Comparison of ENCODE assay signal across 24 cellular contexts in the genomic region with DNA sequence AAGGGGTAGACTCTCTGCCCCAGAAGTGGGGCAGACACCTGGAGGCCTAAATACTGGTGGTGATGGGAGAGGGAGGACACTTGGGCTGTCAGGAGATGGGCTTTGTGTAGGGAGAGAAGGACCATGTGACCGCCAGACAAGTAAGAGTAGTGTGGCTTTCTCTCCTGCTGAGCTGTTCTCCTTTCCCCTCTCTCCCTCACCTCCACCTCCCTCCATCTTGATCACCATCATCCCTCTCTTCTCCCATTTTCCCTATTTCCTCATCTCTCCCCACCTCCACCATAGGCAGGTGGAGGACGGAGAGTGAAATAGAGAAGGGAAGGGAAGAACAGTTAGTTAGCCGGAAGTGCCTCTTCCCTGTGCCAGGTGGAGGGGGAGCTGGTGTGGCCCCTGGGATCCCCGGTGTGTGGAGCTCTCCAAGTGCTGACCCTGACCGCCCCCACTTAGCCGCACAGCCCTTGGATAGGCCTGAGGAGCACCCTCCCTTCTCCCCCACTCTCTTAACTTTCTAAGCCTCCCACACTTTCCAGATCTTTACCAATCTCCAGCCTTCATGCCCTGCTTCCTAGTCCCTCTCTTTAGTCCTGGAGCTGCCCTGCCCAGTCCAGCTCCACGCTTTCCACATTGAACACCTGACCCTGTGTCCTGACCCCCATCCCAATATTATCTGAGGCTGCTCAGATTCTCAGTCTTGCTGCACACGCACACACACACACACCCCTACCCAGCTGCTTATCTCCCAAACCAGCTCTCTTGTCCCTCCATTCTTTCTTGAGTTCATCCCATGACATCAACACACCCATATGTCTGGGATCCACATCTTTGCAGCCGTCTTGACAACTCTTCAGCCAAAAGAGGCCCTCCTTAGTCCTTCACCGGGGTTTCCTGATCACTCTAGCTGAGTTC. TPM values are rescaled to one million over a fixed set of nuclear protein-coding genes. Genes with fewer than 3 reads are reported as not detected.
DNase-seq lines count a peak whose midpoint lies in the region; ATAC-seq, FAIRE-seq and TF ChIP-seq lines count a peak whose summit lies in the region.
"Had no signal": no experiment of that assay in that cellular context is flagged by ENCODE, and none has a peak within 500 bp of the region (broad histone marks: within the 10 kb centered on the region; RNA-seq: fewer than 3 reads in every experiment).

No MANE protein-coding gene starts in this region.

- ATAC-seq in activated naive CD4-positive, alpha-beta T cell treated with anti-CD3 and anti-CD28 coated beads, Interleukin-2, amount 50 U/mL, for 72 hours: no peak
- ATAC-seq in WTC11 (no peak), GM18519 (IDR thresholded peaks at IDR 0.05; ENCODE audit: low FRiP score, unreplicated experiment) (no peak)
- ATAC-seq: activated CD8-positive, alpha-beta T cell treated with anti-CD3 and anti-CD28 coated beads for 36 hours; T-cell had no signal

- no peak for DNase-seq in activated naive CD4-positive, alpha-beta T cell treated with anti-CD3 and anti-CD28 coated beads, Interleukin-2, amount 50 U/mL, for 72 hours (ENCODE audit: low spot score in 2 of 2)
- DNase-seq in WTC11 (ENCODE audit: low spot score) (peak; percentile 40), endothelial cell of umbilical vein (ENCODE audit: low read depth, low spot score) (no peak), type B pancreatic cell (ENCODE audit: extremely low spot score, unreplicated experiment) (no peak), 8988T (no peak), kidney (no peak)
- DNase-seq: ACHN; activated CD4-positive, alpha-beta T cell treated with anti-CD3 and anti-CD28 coated beads for 1 hour; activated gamma-delta T cell treated with Interleukin-2 at 50 U/mL for 16 hours; mammary epithelial cell; NCI-H187 treated with DMSO at 0.1 percent for 48 hours; NCI-H226; ovary; Peyer's patch; SIG-M5; T-cell had no signal

- H3K9me3 ChIP-seq in endothelial cell of umbilical vein (replicated peaks; ENCODE audit: control insufficient read depth, insufficient read depth, low read length) (no peaks in the 10 kb centered on the region), kidney (ENCODE audit: control insufficient read depth in 1 of 2, low read length in 2 of 2) (no peaks in the 10 kb centered on the region)
- H3K9me3 ChIP-seq: ovary, Peyer's patch had no signal

- FAIRE-seq in endothelial cell of umbilical vein (lab: Jason Lieb, UNC): no peak
- FAIRE-seq in kidney (lab: Jason Lieb, UNC): no peak
- FAIRE-seq: bronchial epithelial cell, TTC549 had no signal

- TF ChIP-seq CTCF in WTC11 (IDR thresholded peaks at IDR 0.05) (no peak), endothelial cell of umbilical vein (IDR thresholded peaks at IDR 0.05; ENCODE audit: extremely low read depth in 1 of 2, insufficient read depth in 1 of 2, low read depth in 1 of 2, low read length in 2 of 2) (no peak), type B pancreatic cell (conservative IDR thresholded peaks at IDR 0.05) (no peak), kidney (IDR thresholded peaks at IDR 0.05; ENCODE audit: borderline replicate concordance, extremely low read depth, insufficient read depth) (no peak)

- no peak overlapping the region for H3K4me2 ChIP-seq in endothelial cell of umbilical vein (ENCODE audit: insufficient read depth, low read length)

- no peak overlapping the region for H3K4me3 Mint-ChIP-seq in activated naive CD4-positive, alpha-beta T cell treated with anti-CD3 and anti-CD28 coated beads, Interleukin-2, amount 50 U/mL, for 24 hours
- H3K4me3 Mint-ChIP-seq in WTC11 (0 out of 2 replicates have a peak overlapping the region, but pooled peaks have one; percentile 75), type B pancreatic cell (peak overlapping the region; percentile 83)
- H3K4me3 Mint-ChIP-seq: activated CD8-positive, alpha-beta T cell treated with anti-CD3 and anti-CD28 coated beads for 36 hours; dendritic cell treated with granulocyte-macrophage colony-stimulating factor and Interleukin-4, amounts not matched to agents 40 ng/mL and 50 ng/mL, for 4 days; T-cell had no signal

- H3K27ac ChIP-seq in endothelial cell of umbilical vein (ENCODE audit: insufficient read depth, low read depth, low read length): no peak overlapping the region
- H3K27ac ChIP-seq in kidney (ENCODE audit: low read depth in 2 of 2, low read length in 2 of 2): no peak overlapping the region
- H3K27ac ChIP-seq: ovary, Peyer's patch had no signal

- H2AFZ ChIP-seq in endothelial cell of umbilical vein (ENCODE audit: low read depth, low read length): no peak overlapping the region

- no peaks in the 10 kb centered on the region for H3K4me1 ChIP-seq in endothelial cell of umbilical vein (ENCODE audit: control insufficient read depth, extremely low read depth, insufficient read depth, low read length)
- H3K4me1 ChIP-seq in kidney (ENCODE audit: control insufficient read depth in 1 of 2, insufficient read depth in 1 of 2, low read depth in 1 of 2, low read length in 2 of 2): peaks cover 3 to 8% of the 10 kb centered on the region in 2 donors

- peak overlapping the region; percentile 64 for H3K27ac Mint-ChIP-seq in activated naive CD4-positive, alpha-beta T cell treated with anti-CD3 and anti-CD28 coated beads, Interleukin-2, amount 50 U/mL, for 24 hours
- H3K27ac Mint-ChIP-seq in activated naive CD4-positive, alpha-beta T cell treated with anti-CD3 and anti-CD28 coated beads, Interleukin-2, amount 50 U/mL, for 72 hours: no peak overlapping the region
- H3K27ac Mint-ChIP-seq in WTC11 (no peak overlapping the region), type B pancreatic cell (peak overlapping the region; percentile 22)
- H3K27ac Mint-ChIP-seq: activated CD8-positive, alpha-beta T cell treated with anti-CD3 and anti-CD28 coated beads for 36 hours; dendritic cell treated with granulocyte-macrophage colony-stimulating factor and Interleukin-4, amounts not matched to agents 40 ng/mL and 50 ng/mL, for 4 days; T-cell had no signal

- CTCF ChIA-PET in WTC11 (lab: Charles Lee) (interaction anchor here (0.7 to 3.9 kb wide), 18 partner anchors 9 to 374 kb away, joined by 3 to 48 read pairs (median 4); partner anchors contain the start of genes CGN and SNX27), endothelial cell of umbilical vein (lab: Charles Lee) (interaction anchor here (2.1 kb wide), 1 partner anchor 14 kb away, joined by 6 read pairs; no protein-coding TSS in a partner anchor)

- no peaks in the 10 kb centered on the region for H3K36me3 Mint-ChIP-seq in activated naive CD4-positive, alpha-beta T cell treated with anti-CD3 and anti-CD28 coated beads, Interleukin-2, amount 50 U/mL, for 24 hours
- H3K36me3 Mint-ChIP-seq in activated naive CD4-positive, alpha-beta T cell treated with anti-CD3 and anti-CD28 coated beads, Interleukin-2, amount 50 U/mL, for 72 hours: peaks cover 0 to 9% of the 10 kb centered on the region in 2 donors
- H3K36me3 Mint-ChIP-seq in WTC11: no peaks in the 10 kb centered on the region
- no peaks in the 10 kb centered on the region for H3K36me3 Mint-ChIP-seq in type B pancreatic cell
- H3K36me3 Mint-ChIP-seq: T-cell had no signal

- no peak overlapping the region for H3K9ac ChIP-seq in endothelial cell of umbilical vein (replicated peaks; ENCODE audit: extremely low read depth, insufficient read depth, low read length)
- H3K9ac ChIP-seq in kidney (ENCODE audit: low read length in 2 of 2): no peak overlapping the region

- H3K79me2 ChIP-seq in endothelial cell of umbilical vein (ENCODE audit: control insufficient read depth, insufficient read depth, low read length): no peaks in the 10 kb centered on the region

- H3K36me3 ChIP-seq in endothelial cell of umbilical vein (ENCODE audit: control insufficient read depth in 2 of 2, extremely low read depth in 1 of 2, insufficient read depth in 2 of 2, low read length in 2 of 2): no peaks in the 10 kb centered on the region
- no peaks in the 10 kb centered on the region for H3K36me3 ChIP-seq in kidney (ENCODE audit: control insufficient read depth in 1 of 2, insufficient read depth in 2 of 2, low read length in 2 of 2)
- H3K36me3 ChIP-seq: ovary, Peyer's patch had no signal

- POLR2A ChIA-PET in WTC11 (lab: Charles Lee) (interaction anchor here (0.7 to 2.1 kb wide), 2 partner anchors 14 to 204 kb away, joined by 3 to 7 read pairs; partner anchors contain the start of gene CGN), endothelial cell of umbilical vein (lab: Charles Lee) (interaction anchor here (0.6 kb wide), 1 partner anchor 258 kb away, joined by 5 read pairs; no protein-coding TSS in a partner anchor)

- no peak for TF ChIP-seq POLR2A in endothelial cell of umbilical vein (IDR thresholded peaks at IDR 0.05; ENCODE audit: low read depth, low read length)

- H3K9me3 Mint-ChIP-seq in activated naive CD4-positive, alpha-beta T cell treated with anti-CD3 and anti-CD28 coated beads, Interleukin-2, amount 50 U/mL, for 24 hours: no peaks in the 10 kb centered on the region
- H3K9me3 Mint-ChIP-seq in activated naive CD4-positive, alpha-beta T cell treated with anti-CD3 and anti-CD28 coated beads, Interleukin-2, amount 50 U/mL, for 72 hours: no peaks in the 10 kb centered on the region
- H3K9me3 Mint-ChIP-seq in WTC11: no peaks in the 10 kb centered on the region
- H3K9me3 Mint-ChIP-seq in type B pancreatic cell: no peaks in the 10 kb centered on the region
- H3K9me3 Mint-ChIP-seq: activated CD8-positive, alpha-beta T cell treated with anti-CD3 and anti-CD28 coated beads for 36 hours; dendritic cell treated with granulocyte-macrophage colony-stimulating factor and Interleukin-4, amounts not matched to agents 40 ng/mL and 50 ng/mL, for 4 days; T-cell had no signal

- no TSS peak for BruUV-seq in endothelial cell of umbilical vein (replicated peaks; lab: Mats Ljungman, UMichigan)

- dilution Hi-C loops in endothelial cell of umbilical vein (cut with MboI; ENCODE audit: extremely low pct_ligation_motif_present, low sequenced_read_pairs): no loop called here

- H3K4me3 ChIP-seq in endothelial cell of umbilical vein (replicated peaks in 1 of 3; ENCODE audit: insufficient read depth in 1 of 3, low read depth in 1 of 3, low read length in 3 of 3) (no peak overlapping the region), kidney (ENCODE audit: low read length in 2 of 2) (no peak overlapping the region)
- H3K4me3 ChIP-seq: ovary, Peyer's patch had no signal

- peaks cover 35% of the 10 kb centered on the region for H3K27me3 Mint-ChIP-seq in activated naive CD4-positive, alpha-beta T cell treated with anti-CD3 and anti-CD28 coated beads, Interleukin-2, amount 50 U/mL, for 24 hours
- H3K27me3 Mint-ChIP-seq in WTC11 (ENCODE audit: low read depth) (peaks cover 46% of the 10 kb centered on the region), type B pancreatic cell (peaks cover 62% of the 10 kb centered on the region)

- peaks cover 11% of the 10 kb centered on the region for H3K4me1 Mint-ChIP-seq in activated naive CD4-positive, alpha-beta T cell treated with anti-CD3 and anti-CD28 coated beads, Interleukin-2, amount 50 U/mL, for 24 hours
- H3K4me1 Mint-ChIP-seq in WTC11 (peaks cover 21% of the 10 kb centered on the region), type B pancreatic cell (ENCODE audit: unreplicated experiment) (peaks cover 14% of the 10 kb centered on the region)

- peaks cover 38 to 44% of the 10 kb centered on the region in 2 experiments for H3K27me3 ChIP-seq in endothelial cell of umbilical vein (ENCODE audit: control insufficient read depth in 2 of 2, insufficient read depth in 2 of 2, low read length in 2 of 2)
- H3K27me3 ChIP-seq: ovary had no signal

- no peaks in the 10 kb centered on the region for H3K9me1 ChIP-seq in endothelial cell of umbilical vein (replicated peaks; ENCODE audit: control insufficient read depth, extremely low read depth, insufficient read depth, low read length)

- no peaks in the 10 kb centered on the region for H4K20me1 ChIP-seq in endothelial cell of umbilical vein (replicated peaks; ENCODE audit: control insufficient read depth, extremely low read depth, insufficient read depth, low read length)

- intact Hi-C loops in endothelial cell of umbilical vein (cut with micrococcal nuclease) (no loop called here), kidney (cut with DNase I) (no loop called here)

RNA-seq across cellular contexts. Expression of gene CELF3, which starts 1.5 kb away (rescaled TPM):
- not detected for total RNA-seq in activated naive CD4-positive, alpha-beta T cell treated with anti-CD3 and anti-CD28 coated beads, Interleukin-2, amount 50 U/mL, for 72 hours
- total RNA-seq in WTC11 (2021) (0.34 to 0.64 TPM (median 0.42 TPM) in 3 replicates), endothelial cell of umbilical vein (not detected in 2 replicates), type B pancreatic cell (ENCODE audit: low replicate concordance) (17.9 and 19.0 TPM in 2 replicates), kidney (not detected)
- polyA plus RNA-seq in endothelial cell of umbilical vein (not detected in 2 replicates), kidney (ENCODE audit: insufficient read depth, low read depth, low replicate concordance) (0.39 TPM)
- polyA plus RNA-seq in endothelial cell of umbilical vein (2011; cell fraction: cytosol; rRNA removed): not detected in 2 replicates
- not detected in 2 replicates for polyA plus RNA-seq in endothelial cell of umbilical vein (2011; cell fraction: nucleus; rRNA removed)
- polyA plus RNA-seq in endothelial cell of umbilical vein (2012): not detected in 2 replicates
- not detected in 2 replicates for polyA minus RNA-seq in endothelial cell of umbilical vein
- polyA minus RNA-seq in endothelial cell of umbilical vein (2011; cell fraction: cytosol; rRNA and poly(A)+ RNA removed): not detected
- not detected in 2 replicates for polyA minus RNA-seq in endothelial cell of umbilical vein (2011; cell fraction: nucleus; rRNA and poly(A)+ RNA removed)
- total RNA-seq: activated CD8-positive, alpha-beta T cell treated with anti-CD3 and anti-CD28 coated beads for 36 hours; bronchial epithelial cell; mammary epithelial cell; T-cell; ureter had no signal
- polyA plus RNA-seq: BJ, mammary epithelial cell, ovary had no signal

RNA-seq across cellular contexts. Expression of gene RIIAD1, which starts 6.2 kb away (rescaled TPM):
- not detected for total RNA-seq in activated naive CD4-positive, alpha-beta T cell treated with anti-CD3 and anti-CD28 coated beads, Interleukin-2, amount 50 U/mL, for 72 hours
- total RNA-seq in WTC11 (2021) (0.92 TPM in 1 of 3 replicates, not detected in the others), endothelial cell of umbilical vein (not detected in 2 replicates), type B pancreatic cell (ENCODE audit: low replicate concordance) (3.1 and 3.6 TPM in 2 replicates), kidney (not detected)
- polyA plus RNA-seq in endothelial cell of umbilical vein (not detected in 2 replicates), kidney (ENCODE audit: insufficient read depth, low read depth, low replicate concordance) (4.0 TPM)
- polyA plus RNA-seq in endothelial cell of umbilical vein (2011; cell fraction: cytosol; rRNA removed): not detected in 2 replicates
- not detected in 2 replicates for polyA plus RNA-seq in endothelial cell of umbilical vein (2011; cell fraction: nucleus; rRNA removed)
- polyA plus RNA-seq in endothelial cell of umbilical vein (2012): not detected in 2 replicates
- polyA minus RNA-seq in endothelial cell of umbilical vein: not detected in 2 replicates
- not detected for polyA minus RNA-seq in endothelial cell of umbilical vein (2011; cell fraction: cytosol; rRNA and poly(A)+ RNA removed)
- polyA minus RNA-seq in endothelial cell of umbilical vein (2011; cell fraction: nucleus; rRNA and poly(A)+ RNA removed): not detected in 2 replicates
- total RNA-seq: activated CD8-positive, alpha-beta T cell treated with anti-CD3 and anti-CD28 coated beads for 36 hours; bronchial epithelial cell; mammary epithelial cell; Peyer's patch; T-cell; ureter had no signal
- polyA plus RNA-seq: BJ, mammary epithelial cell, ovary had no signal

RNA-seq across cellular contexts. Expression of gene MRPL9, which starts 48.2 kb away (rescaled TPM):
- 100 to 1,000 TPM; 114 to 143 TPM for total RNA-seq in activated naive CD4-positive, alpha-beta T cell treated with anti-CD3 and anti-CD28 coated beads, Interleukin-2, amount 50 U/mL, for 72 hours
- total RNA-seq in WTC11 (2021) (88.8 to 99.3 TPM (median 95.5 TPM) in 3 replicates), endothelial cell of umbilical vein (96.9 and 112 TPM in 2 replicates), type B pancreatic cell (ENCODE audit: low replicate concordance) (80.4 and 92.1 TPM in 2 replicates), kidney (65.3 TPM)
- polyA plus RNA-seq in endothelial cell of umbilical vein (71.5 and 79.1 TPM in 2 replicates), kidney (ENCODE audit: insufficient read depth, low read depth, low replicate concordance) (87.1 TPM)
- 93.1 and 114 TPM in 2 replicates for polyA plus RNA-seq in endothelial cell of umbilical vein (2011; cell fraction: cytosol; rRNA removed)
- 100 and 119 TPM in 2 replicates for polyA plus RNA-seq in endothelial cell of umbilical vein (2011; cell fraction: nucleus; rRNA removed)
- 86.1 and 122 TPM in 2 replicates for polyA plus RNA-seq in endothelial cell of umbilical vein (2012)
- 59.6 and 65.3 TPM in 2 replicates for polyA minus RNA-seq in endothelial cell of umbilical vein
- polyA minus RNA-seq in endothelial cell of umbilical vein (2011; cell fraction: cytosol; rRNA and poly(A)+ RNA removed): 110 TPM
- 23.2 and 35.2 TPM in 2 replicates for polyA minus RNA-seq in endothelial cell of umbilical vein (2011; cell fraction: nucleus; rRNA and poly(A)+ RNA removed)

Comparison
In these comparisons a context has a peak if more than half of its experiments do, and no peak if none do; other contexts are left out.
1. H3K27ac Mint-ChIP-seq: peak in activated naive CD4-positive, alpha-beta T cell treated with anti-CD3 and anti-CD28 coated beads, Interleukin-2, amount 50 U/mL, for 24 hours (single experiment) and type B pancreatic cell (single experiment); none in activated naive CD4-positive, alpha-beta T cell treated with anti-CD3 and anti-CD28 coated beads, Interleukin-2, amount 50 U/mL, for 72 hours (0 of 2) and WTC11 (single experiment).
2. RNA of gene CELF3, which starts 1.5 kb away (total RNA-seq): 17.9 to 19.0 TPM in type B pancreatic cell; 0.34 to 0.64 TPM in WTC11, not detected in activated naive CD4-positive, alpha-beta T cell treated with anti-CD3 and anti-CD28 coated beads, Interleukin-2, amount 50 U/mL, for 72 hours, not detected in endothelial cell of umbilical vein and not detected in kidney (single experiment); every median in the first group is over 10 times any median in the second.